11 cellular contexts compared by ENCODE assay signal in genomic region chr9:105643795-105644194, GRCh38. TPM values are rescaled to one million over a fixed set of nuclear protein-coding genes. Genes with fewer than 3 reads are reported as not detected.
"Had no signal": no experiment of that assay in that cellular context is flagged by ENCODE, and none has a peak within 500 bp of the region (broad histone marks: within the 10 kb centered on the region; RNA-seq: fewer than 3 reads in every experiment).

No MANE protein-coding gene starts in this region.

- H3K36me3 ChIP-seq: HAP-1 had no signal

- H3K27ac ChIP-seq: HL-60, KMS-11 had no signal

- DNase-seq: H7, HFFc6, IMR-90, KBM-7 had no signal

- H3K9me3 ChIP-seq: HAP-1 had no signal

- FAIRE-seq: H1 had no signal

- H3K4me3 ChIP-seq: GM23338, HAP-1 had no signal

- H3K4me2 ChIP-seq: GM23338, KMS-11 had no signal

- H2AFZ ChIP-seq: GM23338 had no signal

- ATAC-seq: GM23338, HCT116 had no signal

- H3K9ac ChIP-seq: KMS-11 had no signal

- H3K4me1 ChIP-seq: HAP-1 had no signal

RNA-seq across cellular contexts. Expression of gene TAL2, which starts 18.5 kb away (rescaled TPM):
- total RNA-seq: GM23338, H7, HFFc6, HT1080, IMR-90 had no signal
